ENCODE assay signal across 36 cellular contexts in genomic region chr7:43092819-43093218, GRCh38. TPM values are rescaled to one million over a fixed set of nuclear protein-coding genes. Genes with fewer than 3 reads are reported as not detected.
"Had no signal": no experiment of that assay in that cellular context is flagged by ENCODE, and none has a peak within 500 bp of the region (broad histone marks: within the 10 kb centered on the region; RNA-seq: fewer than 3 reads in every experiment).

No MANE protein-coding gene starts in this region.

- H3K36me3 ChIP-seq: adrenal gland, brain microvascular endothelial cell, breast epithelium had no signal

- H3K9me3 ChIP-seq: adrenal gland, body of pancreas had no signal

- H3K4me3 ChIP-seq: adrenal gland, body of pancreas, breast epithelium had no signal

- DNase-seq: activated B cell treated with CpG ODN at 0.5 μM for 24 hours; activated CD4-positive, alpha-beta memory T cell treated with anti-CD3 and anti-CD28 coated beads for 36 hours; activated CD4-positive, alpha-beta T cell treated with anti-CD3 and anti-CD28 coated beads for 4 hours; activated CD4-positive, alpha-beta T cell treated with anti-CD3 and anti-CD28 coated beads, Interleukin-2, amount 10 ng/mL, durations not matched to agents 24 days and 14 days; activated CD4-positive, alpha-beta T cell treated with anti-CD3 and anti-CD28 coated beads, Interleukin-2, amount 50 U/mL, for 1 hour; activated CD4-positive, alpha-beta T cell treated with anti-CD3 and anti-CD28 coated beads, Interleukin-2, amount 50 U/mL, for 4 hours; activated CD4-positive, CD25-positive, alpha-beta regulatory T cell treated with anti-CD3 and anti-CD28 coated beads, Interleukin-2, amount 50 U/mL, for 72 hours; activated CD8-positive, alpha-beta memory T cell treated with anti-CD3 and anti-CD28 coated beads, Interleukin-2, amount 50 U/mL, for 4 hours; activated CD8-positive, alpha-beta T cell treated with anti-CD3 and anti-CD28 coated beads for 36 hours; activated effector memory CD4-positive, alpha-beta T cell treated with anti-CD3 and anti-CD28 coated beads, Interleukin-2, amount 50 U/mL, for 16 hours; activated gamma-delta T cell treated with Interleukin-2 at 50 U/mL for 16 hours; activated naive CD4-positive, alpha-beta T cell; activated naive CD4-positive, alpha-beta T cell treated with anti-CD3 and anti-CD28 coated beads for 36 hours; activated naive CD4-positive, alpha-beta T cell treated with anti-CD3 and anti-CD28 coated beads, Interleukin-2, amount 50 U/mL, for 16 hours; activated naive CD8-positive, alpha-beta T cell treated with anti-CD3 and anti-CD28 coated beads for 36 hours; activated T-cell treated with anti-CD3 and anti-CD28 coated beads for 4 hours; activated T-cell treated with anti-CD3 and anti-CD28 coated beads, Interleukin-2, amount 50 U/mL, for 1 hour; activated T-cell treated with anti-CD3 and anti-CD28 coated beads, Interleukin-2, amount 50 U/mL, for 4 hours; activated T-cell treated with anti-CD3 and anti-CD28 coated beads, Interleukin-2, amount 50 U/mL, for 72 hours; adrenal gland; amniotic stem cell; aorta; body of pancreas; brain microvascular endothelial cell; central memory CD4-positive, alpha-beta T cell; T-helper 2 cell; T-helper 9 cell had no signal

- H3K4me1 ChIP-seq: adrenal gland, body of pancreas, breast epithelium had no signal

- H3K27ac ChIP-seq: adrenal gland, body of pancreas, brain microvascular endothelial cell, breast epithelium, VCaP had no signal

- FAIRE-seq: astrocyte, TTC549 had no signal

- H3K27me3 ChIP-seq: adrenal gland, body of pancreas, brain microvascular endothelial cell, breast epithelium had no signal

- ATAC-seq: activated CD8-positive, alpha-beta T cell treated with anti-CD3 and anti-CD28 coated beads for 36 hours; activated naive CD4-positive, alpha-beta T cell treated with anti-CD3 and anti-CD28 coated beads, Interleukin-2, amount 50 U/mL, for 72 hours; activated T-cell treated with anti-CD3 and anti-CD28 coated beads, Interleukin-2, amount 50 U/mL, for 4 hours; activated T-cell treated with anti-CD3 and anti-CD28 coated beads, Interleukin-2, amount 50 U/mL, for 72 hours; activated T-helper 17 cell treated with anti-CD3 and anti-CD28 coated beads, Interleukin-2, amount 50 U/mL, for 72 hours; body of pancreas had no signal

RNA-seq across cellular contexts. Expression of gene HECW1, which starts 19.6 kb away (rescaled TPM):
- total RNA-seq: activated B cell treated with CpG ODN at 0.5 μM for 24 hours; activated CD4-positive, alpha-beta memory T cell treated with anti-CD3 and anti-CD28 coated beads for 36 hours; activated CD4-positive, alpha-beta T cell treated with anti-CD3 and anti-CD28 coated beads, Interleukin-2, amount 10 ng/mL, durations not matched to agents 24 days and 14 days; activated CD8-positive, alpha-beta memory T cell treated with anti-CD3 and anti-CD28 coated beads for 36 hours; activated CD8-positive, alpha-beta T cell treated with anti-CD3 and anti-CD28 coated beads for 36 hours; activated naive CD4-positive, alpha-beta T cell treated with anti-CD3 and anti-CD28 coated beads for 36 hours; activated naive CD4-positive, alpha-beta T cell treated with anti-CD3 and anti-CD28 coated beads, Interleukin-2, amount 50 U/mL, for 72 hours; activated naive CD8-positive, alpha-beta T cell treated with anti-CD3 and anti-CD28 coated beads for 36 hours; activated T-cell treated with anti-CD3 and anti-CD28 coated beads, Interleukin-2, amount 50 U/mL, for 4 hours; activated T-cell treated with anti-CD3 and anti-CD28 coated beads, Interleukin-2, amount 50 U/mL, for 72 hours; activated T-helper 1 cell treated with anti-CD3 and anti-CD28 coated beads, Interleukin-12 subunit alpha, Interleukin-12 subunit beta, Interleukin-2, Interleukin-4 antibody, amounts not matched to agents 30 ng/mL and 10 ng/mL and 1 ng/mL, durations not matched to agents 14 hours and 24 hours and 36 hours; activated T-helper 17 cell treated with anti-CD3 and anti-CD28 coated beads, Interleukin-2, amount 50 U/mL, for 72 hours; cardiac septum had no signal
